21 cellular contexts compared by ENCODE assay signal in the genomic region with DNA sequence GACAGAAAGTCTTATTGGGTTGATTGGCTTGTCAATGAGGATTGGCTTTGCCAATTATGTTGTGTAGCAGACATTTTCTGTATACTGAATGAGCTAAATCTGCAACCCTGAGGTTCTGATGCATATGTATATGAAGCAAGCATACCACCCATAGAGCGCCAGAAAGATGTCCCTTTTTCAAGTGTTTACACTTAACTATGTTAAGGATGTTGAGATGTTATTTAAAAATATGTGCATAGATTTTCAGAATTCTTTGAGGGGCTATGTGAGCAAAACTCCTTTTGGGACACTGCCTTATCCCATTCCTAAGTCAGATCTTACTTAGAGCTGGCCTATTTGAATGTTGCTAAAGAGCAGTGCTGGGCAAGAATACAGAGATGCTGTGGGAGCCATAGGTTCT. TPM values are rescaled to one million over a fixed set of nuclear protein-coding genes. Genes with fewer than 3 reads are reported as not detected.
A peak's percentile ranks its signal among the peaks of the same experiment; 100 is the strongest.
DNase-seq lines count a peak whose midpoint lies in the region; ATAC-seq and TF ChIP-seq lines count a peak whose summit lies in the region.
"Had no signal": no experiment of that assay in that cellular context is flagged by ENCODE, and none has a peak within 500 bp of the region (broad histone marks: within the 10 kb centered on the region; RNA-seq: fewer than 3 reads in every experiment).

No MANE protein-coding gene starts in this region.

- CTCF ChIA-PET in activated CD8-positive, alpha-beta memory T cell treated with anti-CD3 and anti-CD28 coated beads, Interleukin-2, amount 10 ng/mL, durations not matched to agents 7 days and 5 days (lab: Charles Lee) = interaction anchor here (1.0 kb wide), 1 partner anchor 370 kb away, joined by 3 read pairs; no protein-coding TSS in a partner anchor

- no peaks in the 10 kb centered on the region for H4K20me1 ChIP-seq in DND-41 (ENCODE audit: insufficient read depth, low read length)

- no peaks in the 10 kb centered on the region for H3K9me3 ChIP-seq in DND-41 (ENCODE audit: insufficient read depth, low read length, severe bottlenecking)
- peaks cover 8% of the 10 kb centered on the region; the same call in 1 of the 2 replicates for H3K9me3 ChIP-seq in NT2/D1 (ENCODE audit: insufficient read depth, low read length)
- no peaks in the 10 kb centered on the region for H3K9me3 ChIP-seq in iPS-18a (ENCODE audit: control insufficient read depth, low read depth, low read length)
- H3K9me3 ChIP-seq: BE2C, left lung, sigmoid colon, upper lobe of left lung had no signal

- no peaks in the 10 kb centered on the region for H3K9me3 Mint-ChIP-seq in osteocyte (ENCODE audit: unreplicated experiment)
- no peaks in the 10 kb centered on the region for H3K9me3 Mint-ChIP-seq in activated CD8-positive, alpha-beta memory T cell treated with anti-CD3 and anti-CD28 coated beads, Interleukin-2, amount 10 ng/mL, durations not matched to agents 7 days and 5 days (ENCODE audit: low read depth)

- H3K27me3 Mint-ChIP-seq in osteocyte (ENCODE audit: unreplicated experiment) = no peaks in the 10 kb centered on the region
- no peaks in the 10 kb centered on the region for H3K27me3 Mint-ChIP-seq in activated CD8-positive, alpha-beta memory T cell treated with anti-CD3 and anti-CD28 coated beads, Interleukin-2, amount 10 ng/mL, durations not matched to agents 7 days and 5 days

- no peak overlapping the region for H3K9ac ChIP-seq in DND-41 (ENCODE audit: low read depth, low read length)
- no peak overlapping the region for H3K9ac ChIP-seq in NT2/D1 (ENCODE audit: insufficient read length, low read depth)
- H3K9ac ChIP-seq in iPS-18a (ENCODE audit: low read length) = no peak overlapping the region

- H3K4me2 ChIP-seq in DND-41 (ENCODE audit: insufficient read depth, low read length) = peak overlapping the region; percentile 12; the same call in 1 of the 2 replicates

- no peaks in the 10 kb centered on the region for H3K36me3 ChIP-seq in DND-41 (ENCODE audit: insufficient read depth, low read length)
- H3K36me3 ChIP-seq in NT2/D1 (ENCODE audit: insufficient read depth, insufficient read length, low read length) = no peaks in the 10 kb centered on the region
- H3K36me3 ChIP-seq in iPS-18a (ENCODE audit: control insufficient read depth, low read depth, low read length) = no peaks in the 10 kb centered on the region
- H3K36me3 ChIP-seq: BE2C, left lung, sigmoid colon, upper lobe of left lung had no signal

- peak overlapping the region; percentile 17 for H3K27ac Mint-ChIP-seq in osteocyte (ENCODE audit: unreplicated experiment)
- no peak overlapping the region for H3K27ac Mint-ChIP-seq in activated CD8-positive, alpha-beta memory T cell treated with anti-CD3 and anti-CD28 coated beads, Interleukin-2, amount 10 ng/mL, durations not matched to agents 7 days and 5 days

- H3K79me2 ChIP-seq in DND-41 (ENCODE audit: insufficient read depth, low read length) = no peaks in the 10 kb centered on the region

- TF ChIP-seq CTCF in DND-41 (IDR thresholded peaks at IDR 0.05; ENCODE audit: borderline replicate concordance, extremely low read depth, low read length, poor library complexity, severe bottlenecking) (no peak), osteocyte (IDR thresholded peaks at IDR 0.05) (no peak)

- no peak overlapping the region for H2AFZ ChIP-seq in DND-41 (ENCODE audit: low read depth, low read length)

- H3K4me3 Mint-ChIP-seq in osteocyte (ENCODE audit: unreplicated experiment) = peak overlapping the region; percentile 20
- H3K4me3 Mint-ChIP-seq in activated CD8-positive, alpha-beta memory T cell treated with anti-CD3 and anti-CD28 coated beads, Interleukin-2, amount 10 ng/mL, durations not matched to agents 7 days and 5 days = no peak overlapping the region

- H3K27ac ChIP-seq in DND-41 (ENCODE audit: low read length) (no peak overlapping the region), iPS-18a (ENCODE audit: low read length) (no peak overlapping the region)

- peaks cover 52% of the 10 kb centered on the region for H3K4me1 Mint-ChIP-seq in osteocyte (ENCODE audit: unreplicated experiment)
- H3K4me1 Mint-ChIP-seq in activated CD8-positive, alpha-beta memory T cell treated with anti-CD3 and anti-CD28 coated beads, Interleukin-2, amount 10 ng/mL, durations not matched to agents 7 days and 5 days = peaks cover 22% of the 10 kb centered on the region

- DNase-seq in DND-41 = no peak
- DNase-seq in NT2/D1 (ENCODE audit: low read depth, low spot score) = peak; percentile 27
- DNase-seq in osteocyte (ENCODE audit: extremely low spot score, unreplicated experiment) = no peak
- DNase-seq in central memory CD4-positive, alpha-beta T cell = no peak
- no peak for DNase-seq in HUDEP-2 (lab: John Stamatoyannopoulos, UW; ENCODE audit: unreplicated experiment in 76 of 76)
- no peak for DNase-seq in activated CD8-positive, alpha-beta memory T cell treated with anti-CD3 and anti-CD28 coated beads, Interleukin-2, amount 10 ng/mL, durations not matched to agents 7 days and 5 days
- DNase-seq: activated CD4-positive, alpha-beta T cell treated with anti-CD3 and anti-CD28 coated beads, Interleukin-2, amount 50 U/mL, for 1 hour; activated T-cell treated with anti-CD3 and anti-CD28 coated beads, Interleukin-2, amount 50 U/mL, for 48 hours; BE2C; DMS53; erythroblast; glutamatergic neuron; left lung; NCI-H1092; NCI-H82; SHP77 treated with DMSO at 0.1 percent for 48 hours; sigmoid colon; stimulated activated CD4-positive, alpha-beta T cell treated with anti-CD3 and anti-CD28 coated beads, Interleukin-4, amount 100 ng/mL, for 24 hours; upper lobe of left lung had no signal

- H3K36me3 Mint-ChIP-seq in osteocyte (ENCODE audit: unreplicated experiment) = no peaks in the 10 kb centered on the region
- H3K36me3 Mint-ChIP-seq in activated CD8-positive, alpha-beta memory T cell treated with anti-CD3 and anti-CD28 coated beads, Interleukin-2, amount 10 ng/mL, durations not matched to agents 7 days and 5 days = peaks cover 1% of the 10 kb centered on the region

- H3K27me3 ChIP-seq in DND-41 (ENCODE audit: insufficient read depth, low read length, poor library complexity) (no peaks in the 10 kb centered on the region), NT2/D1 (ENCODE audit: insufficient read depth, insufficient read length) (no peaks in the 10 kb centered on the region), iPS-18a (ENCODE audit: control insufficient read depth, insufficient read depth, low read length) (no peaks in the 10 kb centered on the region)
- H3K27me3 ChIP-seq: BE2C, left lung, sigmoid colon, upper lobe of left lung had no signal

- H3K4me1 ChIP-seq in DND-41 (ENCODE audit: insufficient read depth, low read length) = peaks cover 44% of the 10 kb centered on the region
- H3K4me1 ChIP-seq in NT2/D1 (ENCODE audit: insufficient read depth, insufficient read length) = no peaks in the 10 kb centered on the region
- peaks cover 36% of the 10 kb centered on the region for H3K4me1 ChIP-seq in iPS-18a (ENCODE audit: control insufficient read depth, low read depth, low read length)
- H3K4me1 ChIP-seq: BE2C had no signal

- no peak overlapping the region for H3K4me3 ChIP-seq in DND-41 (ENCODE audit: low read depth in 1 of 2, low read length in 2 of 2)
- H3K4me3 ChIP-seq in NT2/D1 (ENCODE audit: insufficient read length, low read depth) = no peak overlapping the region
- H3K4me3 ChIP-seq in iPS-18a (ENCODE audit: low read length) = peak overlapping the region; percentile 78
- H3K4me3 ChIP-seq: coronary artery, left lung, sigmoid colon, upper lobe of left lung had no signal

- ATAC-seq in DND-41 (ENCODE audit: insufficient read depth, low read depth) = no peak
- no peak for ATAC-seq in activated CD8-positive, alpha-beta memory T cell treated with anti-CD3 and anti-CD28 coated beads, Interleukin-2, amount 10 ng/mL, durations not matched to agents 7 days and 5 days
- ATAC-seq: left lung had no signal

RNA-seq across cellular contexts. Expression of a gene that starts 1.9 kb away (rescaled TPM):
- 40.2 and 40.5 TPM in 2 replicates for total RNA-seq in osteocyte
- total RNA-seq in activated CD8-positive, alpha-beta memory T cell treated with anti-CD3 and anti-CD28 coated beads, Interleukin-2, amount 10 ng/mL, durations not matched to agents 7 days and 5 days = 1 to 10 TPM; 8.8 to 9.2 TPM
